Comparison of ENCODE assay signal across 11 cellular contexts in the genomic region with DNA sequence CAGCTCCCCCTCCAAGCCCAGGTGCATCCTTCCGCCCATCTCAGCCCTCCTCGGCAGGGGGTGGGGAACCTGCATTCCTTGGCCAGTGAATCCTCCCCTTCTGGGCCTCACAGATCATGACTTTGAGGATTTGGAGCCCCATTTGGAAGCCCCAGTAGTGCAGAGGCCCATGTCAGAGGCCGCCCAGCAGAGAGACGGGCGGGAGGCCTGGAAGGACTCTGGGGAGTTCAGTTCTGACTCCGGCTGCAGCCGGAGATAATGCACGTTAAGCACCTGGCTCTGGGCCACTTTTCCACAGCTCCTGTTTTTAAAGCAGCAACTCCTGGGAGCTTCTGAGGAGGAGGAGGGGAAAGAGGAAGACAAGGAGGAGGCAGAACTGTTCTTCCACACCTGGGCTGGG. TPM values are rescaled to one million over a fixed set of nuclear protein-coding genes. Genes with fewer than 3 reads are reported as not detected.
DNase-seq lines count a peak whose midpoint lies in the region; ATAC-seq and TF ChIP-seq lines count a peak whose summit lies in the region.
"Had no signal": no experiment of that assay in that cellular context is flagged by ENCODE, and none has a peak within 500 bp of the region (broad histone marks: within the 10 kb centered on the region; RNA-seq: fewer than 3 reads in every experiment).

No MANE protein-coding gene starts in this region.

- TF ChIP-seq EP300 in esophagus muscularis mucosa (IDR thresholded peaks at IDR 0.05) = no peak

- H2BK12ac ChIP-seq in neuronal stem cell (ENCODE audit: low read length) = no peak overlapping the region

- peaks cover 0 to 60% (median 54%) of the 10 kb centered on the region in 4 donors for H3K36me3 ChIP-seq in esophagus muscularis mucosa
- H3K36me3 ChIP-seq in neuronal stem cell (replicated peaks in 1 of 2; ENCODE audit: control insufficient read depth in 2 of 2, insufficient read depth in 2 of 2, low read length in 2 of 2) = peaks cover 0 to 54% of the 10 kb centered on the region in 2 donors
- no peaks in the 10 kb centered on the region for H3K36me3 ChIP-seq in PC-3 (ENCODE audit: low read depth, low read length)

- H2AFZ ChIP-seq in neuronal stem cell (ENCODE audit: low read length) (no peak overlapping the region), PC-3 (ENCODE audit: low read length) (no peak overlapping the region)

- H3K4me3 ChIP-seq in esophagus muscularis mucosa = peak overlapping the region in 2 of 4 donors; percentile 1 to 6
- H3K4me3 ChIP-seq in neuronal stem cell (ENCODE audit: low read length in 2 of 2) = no peak overlapping the region
- H3K4me3 ChIP-seq in PC-3 (ENCODE audit: low read length) = no peak overlapping the region

- BruUV-seq in PC-3 (replicated peaks; lab: Mats Ljungman, UMichigan) = no TSS peak

- H4K8ac ChIP-seq in neuronal stem cell (ENCODE audit: low read depth, low read length) = no peak overlapping the region

- H3K27me3 ChIP-seq in esophagus muscularis mucosa = no peaks in the 10 kb centered on the region
- H3K27me3 ChIP-seq in neuronal stem cell (ENCODE audit: control insufficient read depth in 3 of 3, insufficient read depth in 3 of 3, low read depth in 1 of 3, low read length in 3 of 3) = peaks cover 0 to 7% (median 0%) of the 10 kb centered on the region in 3 experiments
- H3K27me3 ChIP-seq in PC-3 (ENCODE audit: low read length) = no peaks in the 10 kb centered on the region

- H3K4me1 ChIP-seq in esophagus muscularis mucosa = peaks cover 89 to 99% (median 95%) of the 10 kb centered on the region in 4 donors
- H3K4me1 ChIP-seq in neuronal stem cell (ENCODE audit: control insufficient read depth in 2 of 2, insufficient read depth in 1 of 2, low read depth in 1 of 2, low read length in 2 of 2) = peaks cover 29 to 53% of the 10 kb centered on the region in 2 donors
- H3K4me1 ChIP-seq in PC-3 (ENCODE audit: insufficient read depth, low read length) = peaks cover 18% of the 10 kb centered on the region

- H4K91ac ChIP-seq in neuronal stem cell (ENCODE audit: low read depth, low read length, poor library complexity) = no peak overlapping the region

- no peak overlapping the region for H3K9ac ChIP-seq in neuronal stem cell (ENCODE audit: low read depth, low read length, poor library complexity)
- no peak overlapping the region for H3K9ac ChIP-seq in PC-3 (ENCODE audit: low read length)

- no peaks in the 10 kb centered on the region for H3K79me2 ChIP-seq in PC-3 (ENCODE audit: low read length)

- no peaks in the 10 kb centered on the region for H3K9me2 ChIP-seq in PC-3 (replicated peaks; ENCODE audit: low read length)

- peak overlapping the region; percentile 11 for H3K18ac ChIP-seq in neuronal stem cell (ENCODE audit: low read length)

- TF ChIP-seq POLR2A in esophagus muscularis mucosa (IDR thresholded peaks at IDR 0.05; ENCODE audit: low read depth) = no peak

- CTCF ChIA-PET in PC-3 (lab: Charles Lee) = no interaction called here

- intact Hi-C loops in esophagus muscularis mucosa (cut with DNase I) (no loop called here), PC-3 (cut with micrococcal nuclease) (no loop called here)

- H3K23ac ChIP-seq in neuronal stem cell (ENCODE audit: low read depth, low read length, poor library complexity) = no peak overlapping the region

- POLR2A ChIA-PET in PC-3 (lab: Charles Lee; ENCODE audit: unreplicated experiment) = no interaction called here

- H3F3A ChIP-seq in PC-3 (ENCODE audit: low read length, unreplicated experiment) = no peaks in the 10 kb centered on the region

- H3K14ac ChIP-seq in neuronal stem cell (ENCODE audit: low read length) = no peak overlapping the region

- no peaks in the 10 kb centered on the region for H3K79me1 ChIP-seq in neuronal stem cell (ENCODE audit: low read depth, low read length)

- H3K4me2 ChIP-seq in neuronal stem cell (ENCODE audit: insufficient read depth, low read length, poor library complexity, severe bottlenecking) = no peak overlapping the region
- no peak overlapping the region for H3K4me2 ChIP-seq in PC-3 (ENCODE audit: low read length)

- peak; percentile 74 for DNase-seq in DMS153 (lab: John Stamatoyannopoulos, UW)
- peak; percentile 84 for DNase-seq in NCI-H2171 (lab: John Stamatoyannopoulos, UW)
- DNase-seq in esophagus muscularis mucosa (ENCODE audit: extremely low spot score) = no peak
- no peak for DNase-seq in neuronal stem cell (ENCODE audit: low spot score)
- no peak for DNase-seq in cerebellar cortex (ENCODE audit: low spot score)
- DNase-seq in GM03348 (ENCODE audit: low spot score) = no peak
- no peak for DNase-seq in middle frontal gyrus (ENCODE audit: extremely low spot score, low spot score)
- no peak for DNase-seq in PC-3
- DNase-seq: activated B cell treated with CpG ODN at 0.5 μM for 24 hours, DND-41, NCI-H146 had no signal

- no peak for TF ChIP-seq CTCF in esophagus muscularis mucosa (IDR thresholded peaks at IDR 0.05)
- TF ChIP-seq CTCF in PC-3 (conservative IDR thresholded peaks at IDR 0.05; ENCODE audit: low read depth, low read length) = no peak

- WGBS in esophagus muscularis mucosa = 40% methylated on average over 8 of the region's 8 CpGs
- no CpG with 5 or more reads among the region's 8 CpGs for WGBS in neuronal stem cell (ENCODE audit: extremely low coverage in 2 of 2, insufficient read length in 2 of 2, insufficient replicate concordance in 1 of 2), 2 donors

- H2BK5ac ChIP-seq in neuronal stem cell (ENCODE audit: low read length) = no peak overlapping the region

- H2AK5ac ChIP-seq in neuronal stem cell (ENCODE audit: low read depth, low read length) = no peak overlapping the region

- no peak overlapping the region for H3K4ac ChIP-seq in neuronal stem cell (ENCODE audit: low read length)

- no peak overlapping the region for H2BK120ac ChIP-seq in neuronal stem cell (ENCODE audit: low read depth, low read length)

- H3K9me3 ChIP-seq in esophagus muscularis mucosa (no peaks in the 10 kb centered on the region), neuronal stem cell (replicated peaks in 1 of 2; ENCODE audit: control insufficient read depth in 2 of 2, insufficient read depth in 1 of 2, low read depth in 1 of 2, low read length in 2 of 2) (no peaks in the 10 kb centered on the region), PC-3 (ENCODE audit: low read length) (no peaks in the 10 kb centered on the region)

- no peaks in the 10 kb centered on the region for H4K20me1 ChIP-seq in PC-3 (ENCODE audit: low read length)

- ATAC-seq in PC-3 = no peak

- H2BK15ac ChIP-seq in neuronal stem cell (ENCODE audit: low read length) = no peak overlapping the region

- H3K27ac ChIP-seq in esophagus muscularis mucosa (replicated peaks in 1 of 4) (peak overlapping the region; percentile 2 to 91 (median 65)), neuronal stem cell (replicated peaks; ENCODE audit: low read length) (no peak overlapping the region), PC-3 (ENCODE audit: low read length) (no peak overlapping the region)

RNA-seq across cellular contexts. Expression of gene ATOH8, which starts 14.9 kb away (rescaled TPM):
- total RNA-seq in esophagus muscularis mucosa = 100 to 1,000 TPM in 1 of 4 donors, 10 to 100 TPM in 3; 41.1 to 124 (median 62.5) TPM
- 1.8 TPM for polyA plus RNA-seq in neuronal stem cell (2013, experiment 1 of 2)
- polyA plus RNA-seq in neuronal stem cell (2013, experiment 2 of 2) = 1.6 TPM
- total RNA-seq in PC-3 (2014; rRNA removed) = 0.04 TPM in 1 of 2 replicates, not detected in the other
- total RNA-seq: activated B cell treated with CpG ODN at 0.5 μM for 24 hours had no signal

Comparison
In these comparisons a context has a peak if more than half of its experiments do, and no peak if none do; other contexts are left out.
1. DNase-seq: peak in DMS153 (single experiment) and NCI-H2171 (single experiment); none in esophagus muscularis mucosa (single experiment), neuronal stem cell (single experiment), cerebellar cortex (single experiment), GM03348 (single experiment), middle frontal gyrus (single experiment) and PC-3 (single experiment).
2. H3K27ac ChIP-seq: peak in esophagus muscularis mucosa (4 of 4); none in neuronal stem cell (single experiment) and PC-3 (single experiment).
3. RNA of gene ATOH8, which starts 14.9 kb away (total RNA-seq): 41.1 to 124 TPM in esophagus muscularis mucosa; 0.04 TPM in PC-3; every median in the first group is over 10 times any median in the second.